ENCODE assay signal across 1 cellular context in genomic region chr7:7182156-7183060, GRCh38.
TF ChIP-seq lines count a peak whose summit lies in the region.

TSS of gene C1GALT1 (plus strand) at chr7:7182544. CDS start at chr7:7234320, 51,776 bp downstream.

TF ChIP-seq in K562, 482 proteins besides CTCF, POLR2A, EP300 and RAD21 (continued from another document):
- TF ChIP-seq ZNF280A (IDR thresholded peaks at IDR 0.05; ENCODE audit: low read depth, partially characterized antibody) (no peak), GTF2F1 (IDR thresholded peaks at IDR 0.05; ENCODE audit: low read depth, low read length) (no peak; the same call in 1 of the 2 replicates), ZNF431 (CRISPR knock-in tag; IDR thresholded peaks at IDR 0.05) (0 out of 2 replicates have a peak, but pooled peaks have one; percentile 16), KHSRP (IDR thresholded peaks at IDR 0.05) (no peak), ZHX1 (conservative IDR thresholded peaks at IDR 0.05; ENCODE audit: low read length) (no peak), HDAC1 (IDR thresholded peaks at IDR 0.05) (peak in 1 of 2 experiments; percentile 43; a peak in 1 of 4 replicates), PURB (CRISPR knock-in tag; IDR thresholded peaks at IDR 0.05; ENCODE audit: low read depth) (no peak)
